24 cellular contexts compared by ENCODE assay signal in genomic region chr13:91813255-91813654, GRCh38.
DNase-seq lines count a peak whose midpoint lies in the region; ATAC-seq and TF ChIP-seq lines count a peak whose summit lies in the region.
"Had no signal": no experiment of that assay in that cellular context is flagged by ENCODE, and none has a peak within 500 bp of the region (broad histone marks: within the 10 kb centered on the region; RNA-seq: fewer than 3 reads in every experiment).

No MANE protein-coding gene starts in this region.

- H3K27me3 ChIP-seq in stomach = no peaks in the 10 kb centered on the region
- H3K27me3 ChIP-seq: BLaER1, neutrophil, tibial artery had no signal

- no peak overlapping the region for H3K4me3 ChIP-seq in fibroblast of pulmonary artery (replicated peaks; ENCODE audit: low read depth, low read length)
- no peak overlapping the region for H3K4me3 ChIP-seq in stomach
- H3K4me3 ChIP-seq: BLaER1, tibial artery had no signal

- peaks cover 0 to 14% (median 0%) of the 10 kb centered on the region in 4 donors for H3K4me1 ChIP-seq in stomach
- H3K4me1 ChIP-seq: BLaER1, Caco-2, tibial artery had no signal

- TF ChIP-seq CTCF in fibroblast of pulmonary artery (IDR thresholded peaks at IDR 0.05; ENCODE audit: low read length, missing control alignments) (no peak), stomach (IDR thresholded peaks at IDR 0.05) (no peak)

- H3K27ac ChIP-seq in stomach = no peak overlapping the region
- H3K27ac ChIP-seq: BLaER1, neutrophil, tibial artery had no signal

- ATAC-seq in Right ventricle myocardium inferior = peak; percentile 87
- ATAC-seq in HG02798 (IDR thresholded peaks at IDR 0.05; ENCODE audit: poor library complexity, unreplicated experiment) = no peak
- ATAC-seq: activated T-cell treated with anti-CD3 and anti-CD28 coated beads, Interleukin-2, amount 50 U/mL, for 4 hours; PC-3; T-cell had no signal

- TF ChIP-seq EP300 in stomach (IDR thresholded peaks at IDR 0.05) = peak; percentile 36

- 24 to 37% (median 32%) methylated on average over 4 of the region's 4 CpGs for WGBS in stomach, 5 donors

- intact Hi-C loops in Right ventricle myocardium inferior (cut with DNase I) = no loop called here
- intact Hi-C loops in cardiac septum (cut with DNase I) = no loop called here
- intact Hi-C loops in stomach (cut with DNase I; ENCODE audit: low total_unique reads) = no loop called here

- TF ChIP-seq POLR2A in stomach (IDR thresholded peaks at IDR 0.05) = no peak

- DNase-seq in Right ventricle myocardium inferior (ENCODE audit: missing footprints) = no peak
- DNase-seq in cardiac septum (ENCODE audit: low spot score) = no peak
- peak; percentile 70 for DNase-seq in NCI-H345 (lab: John Stamatoyannopoulos, UW)
- DNase-seq in fibroblast of pulmonary artery (ENCODE audit: low read depth) = peak; percentile 3
- no peak for DNase-seq in stomach
- DNase-seq in activated CD4-positive, alpha-beta T cell treated with anti-CD3 and anti-CD28 coated beads for 48 hours = no peak
- DNase-seq in GM19238 (ENCODE audit: insufficient read length, low spot score) = no peak
- DNase-seq: ACHN; activated naive CD4-positive, alpha-beta T cell; activated T-cell treated with anti-CD3 and anti-CD28 coated beads, Interleukin-2, amount 50 U/mL, for 4 hours; amniotic stem cell; Caco-2; caudate nucleus; H9; Kasumi-1; NCI-H526 treated with DMSO at 0.1 percent for 48 hours; PC-3; SHP77 treated with DMSO at 0.1 percent for 48 hours; stimulated activated CD4-positive, alpha-beta T cell treated with anti-CD3 and anti-CD28 coated beads, Interleukin-15, amount 100 ng/mL, for 24 hours; T-cell; tibial artery had no signal

- no peaks in the 10 kb centered on the region for H3K36me3 ChIP-seq in stomach
- H3K36me3 ChIP-seq: BLaER1, neutrophil, tibial artery had no signal

- H3K9me3 ChIP-seq in stomach = no peaks in the 10 kb centered on the region
- H3K9me3 ChIP-seq: BLaER1, Caco-2, neutrophil, tibial artery had no signal

Comparison
In these comparisons a context has a peak if more than half of its experiments do, and no peak if none do; other contexts are left out.
1. DNase-seq: peak in NCI-H345 (single experiment) and fibroblast of pulmonary artery (single experiment); none in Right ventricle myocardium inferior (single experiment), cardiac septum (single experiment), stomach (single experiment), activated CD4-positive, alpha-beta T cell treated with anti-CD3 and anti-CD28 coated beads for 48 hours (single experiment) and GM19238 (single experiment).